In the genomic region with DNA sequence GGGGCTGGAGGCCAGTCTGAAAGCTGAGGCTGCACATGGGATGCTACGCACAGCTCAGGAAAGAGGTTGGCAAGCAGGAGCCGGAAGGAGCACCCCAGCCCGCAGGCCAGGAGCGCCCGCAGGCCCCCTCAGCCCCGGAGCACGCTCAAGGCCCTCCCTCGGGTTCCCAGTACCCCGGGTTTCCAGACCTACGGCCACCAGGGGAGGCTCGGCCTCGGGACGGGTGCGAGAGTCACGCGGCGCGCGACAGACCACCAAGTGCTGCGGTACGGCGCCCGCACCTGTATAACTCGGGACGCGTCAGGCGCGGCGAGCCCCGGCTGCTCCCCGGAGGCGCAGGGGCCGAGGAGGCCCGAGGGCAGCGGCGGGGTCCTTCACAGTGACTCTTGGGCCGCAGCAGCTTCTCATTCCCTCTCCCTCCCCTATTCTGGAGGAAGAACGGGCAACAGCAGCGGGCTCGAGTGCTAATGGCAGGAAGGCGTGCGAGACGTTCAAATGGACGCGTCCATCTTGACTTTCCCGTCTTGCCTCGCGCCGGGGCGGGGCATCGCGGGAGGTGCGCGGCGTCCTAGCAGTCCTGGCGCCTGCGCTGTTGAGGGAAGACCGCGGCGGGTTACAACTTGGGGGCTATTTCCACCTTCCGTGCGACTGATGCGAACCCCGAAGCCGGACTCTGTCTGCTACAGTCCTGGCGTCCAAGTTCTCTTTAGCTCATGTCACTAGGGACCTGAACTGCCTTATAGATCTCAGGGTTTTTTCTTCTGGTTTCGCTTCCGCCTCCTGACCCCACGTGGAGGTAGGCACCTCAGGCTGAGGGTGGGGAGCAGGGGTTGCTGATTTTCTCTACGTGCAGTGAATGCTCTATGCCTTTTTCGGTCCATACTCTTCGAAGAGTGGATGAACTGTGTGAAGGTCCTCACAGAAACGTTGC, we compare ENCODE assay signal across 1 cellular context.
TF ChIP-seq lines count a peak whose summit lies in the region.

A gene with protein sequence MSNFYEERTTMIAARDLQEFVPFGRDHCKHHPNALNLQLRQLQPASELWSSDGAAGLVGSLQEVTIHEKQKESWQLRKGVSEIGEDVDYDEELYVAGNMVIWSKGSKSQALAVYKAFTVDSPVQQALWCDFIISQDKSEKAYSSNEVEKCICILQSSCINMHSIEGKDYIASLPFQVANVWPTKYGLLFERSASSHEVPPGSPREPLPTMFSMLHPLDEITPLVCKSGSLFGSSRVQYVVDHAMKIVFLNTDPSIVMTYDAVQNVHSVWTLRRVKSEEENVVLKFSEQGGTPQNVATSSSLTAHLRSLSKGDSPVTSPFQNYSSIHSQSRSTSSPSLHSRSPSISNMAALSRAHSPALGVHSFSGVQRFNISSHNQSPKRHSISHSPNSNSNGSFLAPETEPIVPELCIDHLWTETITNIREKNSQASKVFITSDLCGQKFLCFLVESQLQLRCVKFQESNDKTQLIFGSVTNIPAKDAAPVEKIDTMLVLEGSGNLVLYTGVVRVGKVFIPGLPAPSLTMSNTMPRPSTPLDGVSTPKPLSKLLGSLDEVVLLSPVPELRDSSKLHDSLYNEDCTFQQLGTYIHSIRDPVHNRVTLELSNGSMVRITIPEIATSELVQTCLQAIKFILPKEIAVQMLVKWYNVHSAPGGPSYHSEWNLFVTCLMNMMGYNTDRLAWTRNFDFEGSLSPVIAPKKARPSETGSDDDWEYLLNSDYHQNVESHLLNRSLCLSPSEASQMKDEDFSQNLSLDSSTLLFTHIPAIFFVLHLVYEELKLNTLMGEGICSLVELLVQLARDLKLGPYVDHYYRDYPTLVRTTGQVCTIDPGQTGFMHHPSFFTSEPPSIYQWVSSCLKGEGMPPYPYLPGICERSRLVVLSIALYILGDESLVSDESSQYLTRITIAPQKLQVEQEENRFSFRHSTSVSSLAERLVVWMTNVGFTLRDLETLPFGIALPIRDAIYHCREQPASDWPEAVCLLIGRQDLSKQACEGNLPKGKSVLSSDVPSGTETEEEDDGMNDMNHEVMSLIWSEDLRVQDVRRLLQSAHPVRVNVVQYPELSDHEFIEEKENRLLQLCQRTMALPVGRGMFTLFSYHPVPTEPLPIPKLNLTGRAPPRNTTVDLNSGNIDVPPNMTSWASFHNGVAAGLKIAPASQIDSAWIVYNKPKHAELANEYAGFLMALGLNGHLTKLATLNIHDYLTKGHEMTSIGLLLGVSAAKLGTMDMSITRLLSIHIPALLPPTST (N-terminal part only) (minus strand): TSS at position 533 of the 931 bp plus-strand sequence. CDS start 3,368 bp downstream, outside the sequence.

TF ChIP-seq in HepG2, 621 proteins besides CTCF, POLR2A, EP300 and RAD21 (continued from another document and continues in another):
- TF ChIP-seq HNRNPH1 (optimal IDR thresholded peaks at IDR 0.05; ENCODE audit: low read depth, low read length) (peak; percentile 37), GATA4 (IDR thresholded peaks at IDR 0.05; ENCODE audit: borderline replicate concordance, low read depth) (peak; percentile 70; the same call in 1 of the 2 replicates), ZFP1 (CRISPR knock-in tag; IDR thresholded peaks at IDR 0.05) (no peak), POLR2AphosphoS5 (IDR thresholded peaks at IDR 0.05; ENCODE audit: low read depth, low read length) (peak; percentile 97), SP1 (IDR thresholded peaks at IDR 0.05) (no peak), SP1 (CRISPR knock-in tag; IDR thresholded peaks at IDR 0.05) (peak; percentile 71), ZNF510 (CRISPR knock-in tag; IDR thresholded peaks at IDR 0.05; ENCODE audit: low read depth) (peak; percentile 95), KLF13 (CRISPR knock-in tag; IDR thresholded peaks at IDR 0.05) (no peak), EZH2 (conservative IDR thresholded peaks at IDR 0.05; ENCODE audit: low read depth, low read length) (no peak)
- TF ChIP-seq, protein P1, sequence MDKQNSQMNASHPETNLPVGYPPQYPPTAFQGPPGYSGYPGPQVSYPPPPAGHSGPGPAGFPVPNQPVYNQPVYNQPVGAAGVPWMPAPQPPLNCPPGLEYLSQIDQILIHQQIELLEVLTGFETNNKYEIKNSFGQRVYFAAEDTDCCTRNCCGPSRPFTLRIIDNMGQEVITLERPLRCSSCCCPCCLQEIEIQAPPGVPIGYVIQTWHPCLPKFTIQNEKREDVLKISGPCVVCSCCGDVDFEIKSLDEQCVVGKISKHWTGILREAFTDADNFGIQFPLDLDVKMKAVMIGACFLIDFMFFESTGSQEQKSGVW (CRISPR knock-in tag; IDR thresholded peaks at IDR 0.05; ENCODE audit: borderline replicate concordance), result no peak
- TF ChIP-seq, protein P2, sequence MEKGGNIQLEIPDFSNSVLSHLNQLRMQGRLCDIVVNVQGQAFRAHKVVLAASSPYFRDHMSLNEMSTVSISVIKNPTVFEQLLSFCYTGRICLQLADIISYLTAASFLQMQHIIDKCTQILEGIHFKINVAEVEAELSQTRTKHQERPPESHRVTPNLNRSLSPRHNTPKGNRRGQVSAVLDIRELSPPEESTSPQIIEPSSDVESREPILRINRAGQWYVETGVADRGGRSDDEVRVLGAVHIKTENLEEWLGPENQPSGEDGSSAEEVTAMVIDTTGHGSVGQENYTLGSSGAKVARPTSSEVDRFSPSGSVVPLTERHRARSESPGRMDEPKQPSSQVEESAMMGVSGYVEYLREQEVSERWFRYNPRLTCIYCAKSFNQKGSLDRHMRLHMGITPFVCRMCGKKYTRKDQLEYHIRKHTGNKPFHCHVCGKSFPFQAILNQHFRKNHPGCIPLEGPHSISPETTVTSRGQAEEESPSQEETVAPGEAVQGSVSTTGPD (CRISPR knock-in tag; IDR thresholded peaks at IDR 0.05), result no peak
- TF ChIP-seq, protein P3, sequence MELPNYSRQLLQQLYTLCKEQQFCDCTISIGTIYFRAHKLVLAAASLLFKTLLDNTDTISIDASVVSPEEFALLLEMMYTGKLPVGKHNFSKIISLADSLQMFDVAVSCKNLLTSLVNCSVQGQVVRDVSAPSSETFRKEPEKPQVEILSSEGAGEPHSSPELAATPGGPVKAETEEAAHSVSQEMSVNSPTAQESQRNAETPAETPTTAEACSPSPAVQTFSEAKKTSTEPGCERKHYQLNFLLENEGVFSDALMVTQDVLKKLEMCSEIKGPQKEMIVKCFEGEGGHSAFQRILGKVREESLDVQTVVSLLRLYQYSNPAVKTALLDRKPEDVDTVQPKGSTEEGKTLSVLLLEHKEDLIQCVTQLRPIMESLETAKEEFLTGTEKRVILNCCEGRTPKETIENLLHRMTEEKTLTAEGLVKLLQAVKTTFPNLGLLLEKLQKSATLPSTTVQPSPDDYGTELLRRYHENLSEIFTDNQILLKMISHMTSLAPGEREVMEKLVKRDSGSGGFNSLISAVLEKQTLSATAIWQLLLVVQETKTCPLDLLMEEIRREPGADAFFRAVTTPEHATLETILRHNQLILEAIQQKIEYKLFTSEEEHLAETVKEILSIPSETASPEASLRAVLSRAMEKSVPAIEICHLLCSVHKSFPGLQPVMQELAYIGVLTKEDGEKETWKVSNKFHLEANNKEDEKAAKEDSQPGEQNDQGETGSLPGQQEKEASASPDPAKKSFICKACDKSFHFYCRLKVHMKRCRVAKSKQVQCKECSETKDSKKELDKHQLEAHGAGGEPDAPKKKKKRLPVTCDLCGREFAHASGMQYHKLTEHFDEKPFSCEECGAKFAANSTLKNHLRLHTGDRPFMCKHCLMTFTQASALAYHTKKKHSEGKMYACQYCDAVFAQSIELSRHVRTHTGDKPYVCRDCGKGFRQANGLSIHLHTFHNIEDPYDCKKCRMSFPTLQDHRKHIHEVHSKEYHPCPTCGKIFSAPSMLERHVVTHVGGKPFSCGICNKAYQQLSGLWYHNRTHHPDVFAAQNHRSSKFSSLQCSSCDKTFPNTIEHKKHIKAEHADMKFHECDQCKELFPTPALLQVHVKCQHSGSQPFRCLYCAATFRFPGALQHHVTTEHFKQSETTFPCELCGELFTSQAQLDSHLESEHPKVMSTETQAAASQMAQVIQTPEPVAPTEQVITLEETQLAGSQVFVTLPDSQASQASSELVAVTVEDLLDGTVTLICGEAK (IDR thresholded peaks at IDR 0.05), result no peak
- TF ChIP-seq, protein P3 (CRISPR knock-in tag; IDR thresholded peaks at IDR 0.05), result peak; percentile 68
- TF ChIP-seq, protein P4, sequence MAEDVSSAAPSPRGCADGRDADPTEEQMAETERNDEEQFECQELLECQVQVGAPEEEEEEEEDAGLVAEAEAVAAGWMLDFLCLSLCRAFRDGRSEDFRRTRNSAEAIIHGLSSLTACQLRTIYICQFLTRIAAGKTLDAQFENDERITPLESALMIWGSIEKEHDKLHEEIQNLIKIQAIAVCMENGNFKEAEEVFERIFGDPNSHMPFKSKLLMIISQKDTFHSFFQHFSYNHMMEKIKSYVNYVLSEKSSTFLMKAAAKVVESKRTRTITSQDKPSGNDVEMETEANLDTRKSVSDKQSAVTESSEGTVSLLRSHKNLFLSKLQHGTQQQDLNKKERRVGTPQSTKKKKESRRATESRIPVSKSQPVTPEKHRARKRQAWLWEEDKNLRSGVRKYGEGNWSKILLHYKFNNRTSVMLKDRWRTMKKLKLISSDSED (CRISPR knock-in tag; IDR thresholded peaks at IDR 0.05), result no peak
- TF ChIP-seq, protein P5, sequence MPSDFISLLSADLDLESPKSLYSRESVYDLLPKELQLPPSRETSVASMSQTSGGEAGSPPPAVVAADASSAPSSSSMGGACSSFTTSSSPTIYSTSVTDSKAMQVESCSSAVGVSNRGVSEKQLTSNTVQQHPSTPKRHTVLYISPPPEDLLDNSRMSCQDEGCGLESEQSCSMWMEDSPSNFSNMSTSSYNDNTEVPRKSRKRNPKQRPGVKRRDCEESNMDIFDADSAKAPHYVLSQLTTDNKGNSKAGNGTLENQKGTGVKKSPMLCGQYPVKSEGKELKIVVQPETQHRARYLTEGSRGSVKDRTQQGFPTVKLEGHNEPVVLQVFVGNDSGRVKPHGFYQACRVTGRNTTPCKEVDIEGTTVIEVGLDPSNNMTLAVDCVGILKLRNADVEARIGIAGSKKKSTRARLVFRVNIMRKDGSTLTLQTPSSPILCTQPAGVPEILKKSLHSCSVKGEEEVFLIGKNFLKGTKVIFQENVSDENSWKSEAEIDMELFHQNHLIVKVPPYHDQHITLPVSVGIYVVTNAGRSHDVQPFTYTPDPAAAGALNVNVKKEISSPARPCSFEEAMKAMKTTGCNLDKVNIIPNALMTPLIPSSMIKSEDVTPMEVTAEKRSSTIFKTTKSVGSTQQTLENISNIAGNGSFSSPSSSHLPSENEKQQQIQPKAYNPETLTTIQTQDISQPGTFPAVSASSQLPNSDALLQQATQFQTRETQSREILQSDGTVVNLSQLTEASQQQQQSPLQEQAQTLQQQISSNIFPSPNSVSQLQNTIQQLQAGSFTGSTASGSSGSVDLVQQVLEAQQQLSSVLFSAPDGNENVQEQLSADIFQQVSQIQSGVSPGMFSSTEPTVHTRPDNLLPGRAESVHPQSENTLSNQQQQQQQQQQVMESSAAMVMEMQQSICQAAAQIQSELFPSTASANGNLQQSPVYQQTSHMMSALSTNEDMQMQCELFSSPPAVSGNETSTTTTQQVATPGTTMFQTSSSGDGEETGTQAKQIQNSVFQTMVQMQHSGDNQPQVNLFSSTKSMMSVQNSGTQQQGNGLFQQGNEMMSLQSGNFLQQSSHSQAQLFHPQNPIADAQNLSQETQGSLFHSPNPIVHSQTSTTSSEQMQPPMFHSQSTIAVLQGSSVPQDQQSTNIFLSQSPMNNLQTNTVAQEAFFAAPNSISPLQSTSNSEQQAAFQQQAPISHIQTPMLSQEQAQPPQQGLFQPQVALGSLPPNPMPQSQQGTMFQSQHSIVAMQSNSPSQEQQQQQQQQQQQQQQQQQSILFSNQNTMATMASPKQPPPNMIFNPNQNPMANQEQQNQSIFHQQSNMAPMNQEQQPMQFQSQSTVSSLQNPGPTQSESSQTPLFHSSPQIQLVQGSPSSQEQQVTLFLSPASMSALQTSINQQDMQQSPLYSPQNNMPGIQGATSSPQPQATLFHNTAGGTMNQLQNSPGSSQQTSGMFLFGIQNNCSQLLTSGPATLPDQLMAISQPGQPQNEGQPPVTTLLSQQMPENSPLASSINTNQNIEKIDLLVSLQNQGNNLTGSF (CRISPR knock-in tag; IDR thresholded peaks at IDR 0.05), result peak; percentile 54; the same call in 1 of the 2 replicates
- TF ChIP-seq, protein P6, sequence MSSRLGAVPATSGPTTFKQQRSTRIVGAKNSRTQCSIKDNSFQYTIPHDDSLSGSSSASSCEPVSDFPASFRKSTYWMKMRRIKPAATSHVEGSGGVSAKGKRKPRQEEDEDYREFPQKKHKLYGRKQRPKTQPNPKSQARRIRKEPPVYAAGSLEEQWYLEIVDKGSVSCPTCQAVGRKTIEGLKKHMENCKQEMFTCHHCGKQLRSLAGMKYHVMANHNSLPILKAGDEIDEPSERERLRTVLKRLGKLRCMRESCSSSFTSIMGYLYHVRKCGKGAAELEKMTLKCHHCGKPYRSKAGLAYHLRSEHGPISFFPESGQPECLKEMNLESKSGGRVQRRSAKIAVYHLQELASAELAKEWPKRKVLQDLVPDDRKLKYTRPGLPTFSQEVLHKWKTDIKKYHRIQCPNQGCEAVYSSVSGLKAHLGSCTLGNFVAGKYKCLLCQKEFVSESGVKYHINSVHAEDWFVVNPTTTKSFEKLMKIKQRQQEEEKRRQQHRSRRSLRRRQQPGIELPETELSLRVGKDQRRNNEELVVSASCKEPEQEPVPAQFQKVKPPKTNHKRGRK (CRISPR knock-in tag; IDR thresholded peaks at IDR 0.05), result 0 out of 2 replicates have a peak, but pooled peaks have one; percentile 69
- TF ChIP-seq, protein P7, sequence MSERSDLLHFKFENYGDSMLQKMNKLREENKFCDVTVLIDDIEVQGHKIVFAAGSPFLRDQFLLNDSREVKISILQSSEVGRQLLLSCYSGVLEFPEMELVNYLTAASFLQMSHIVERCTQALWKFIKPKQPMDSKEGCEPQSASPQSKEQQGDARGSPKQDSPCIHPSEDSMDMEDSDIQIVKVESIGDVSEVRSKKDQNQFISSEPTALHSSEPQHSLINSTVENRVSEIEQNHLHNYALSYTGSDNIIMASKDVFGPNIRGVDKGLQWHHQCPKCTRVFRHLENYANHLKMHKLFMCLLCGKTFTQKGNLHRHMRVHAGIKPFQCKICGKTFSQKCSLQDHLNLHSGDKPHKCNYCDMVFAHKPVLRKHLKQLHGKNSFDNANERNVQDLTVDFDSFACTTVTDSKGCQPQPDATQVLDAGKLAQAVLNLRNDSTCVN (CRISPR knock-in tag; IDR thresholded peaks at IDR 0.05; ENCODE audit: borderline replicate concordance), result 0 out of 2 replicates have a peak, but pooled peaks have one; percentile 84
